ENCODE assay signal across 16 cellular contexts in the genomic region with DNA sequence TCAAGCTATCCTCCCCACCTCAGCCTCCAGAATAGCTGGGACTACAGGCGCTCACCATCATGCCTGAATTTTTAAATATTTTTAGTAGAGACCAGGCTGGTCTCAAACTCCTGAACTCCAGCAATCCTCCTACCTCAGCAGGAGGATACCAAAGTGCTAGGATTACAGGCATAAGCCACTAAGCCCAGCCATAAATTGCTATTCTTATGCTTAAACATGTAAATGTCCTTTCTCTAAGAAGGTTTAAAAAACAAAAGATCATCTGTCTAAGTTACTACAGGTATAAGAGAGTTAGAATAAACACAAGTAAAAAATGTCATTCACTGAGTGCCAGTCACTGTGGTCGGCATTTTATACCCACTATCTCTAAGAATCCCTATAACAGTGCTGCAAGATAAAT. TPM values are rescaled to one million over a fixed set of nuclear protein-coding genes. Genes with fewer than 3 reads are reported as not detected.
A peak's percentile ranks its signal among the peaks of the same experiment; 100 is the strongest.
DNase-seq lines count a peak whose midpoint lies in the region; ATAC-seq, FAIRE-seq and TF ChIP-seq lines count a peak whose summit lies in the region.
"Had no signal": no experiment of that assay in that cellular context is flagged by ENCODE, and none has a peak within 500 bp of the region (broad histone marks: within the 10 kb centered on the region; RNA-seq: fewer than 3 reads in every experiment).

No MANE protein-coding gene starts in this region.

- H3K27ac Mint-ChIP-seq in H9, result peak overlapping the region; percentile 79 to 95 (median 92)
- H3K27ac Mint-ChIP-seq: B cell; CD8-positive, alpha-beta T cell; IgD-negative memory B cell had no signal

- H4K91ac ChIP-seq in H9 (ENCODE audit: insufficient read length, low read depth, low read length) (no peak overlapping the region), H1 (replicated peaks; ENCODE audit: insufficient read length, low read length) (no peak overlapping the region)

- H2AK5ac ChIP-seq in H9 (ENCODE audit: insufficient read length, low read length) (no peak overlapping the region), H1 (ENCODE audit: low read depth, low read length) (no peak overlapping the region)

- no peak overlapping the region for H3K23ac ChIP-seq in H9 (ENCODE audit: insufficient read length, low read depth, low read length)
- H3K23ac ChIP-seq in H1 (ENCODE audit: insufficient read length), result no peak overlapping the region

- H3K14ac ChIP-seq in H9 (ENCODE audit: insufficient read depth, low read length) (no peak overlapping the region), H1 (ENCODE audit: insufficient read length) (no peak overlapping the region)

- H3K27me3 Mint-ChIP-seq in H9 (ENCODE audit: low read depth), result no peaks in the 10 kb centered on the region; the same call in 1 of the 2 replicates
- H3K27me3 Mint-ChIP-seq: B cell, IgD-negative memory B cell had no signal

- POLR2A ChIA-PET in H1 (lab: Charles Lee; ENCODE audit: partially characterized antibody), result no interaction called here

- CTCF ChIA-PET in H1 (lab: Charles Lee; ENCODE audit: partially characterized antibody), result interaction anchor here (0.9 to 1.5 kb wide), 2 partner anchors 39 to 211 kb away, joined by 3 to 4 read pairs; no protein-coding TSS in a partner anchor

- H3K79me1 ChIP-seq in H9 (ENCODE audit: insufficient read depth, low read depth, low read length, poor library complexity, severe bottlenecking), result no peaks in the 10 kb centered on the region
- H3K79me1 ChIP-seq in H1 (ENCODE audit: low read depth, low read length), result no peaks in the 10 kb centered on the region

- TF ChIP-seq EP300 in H1 (IDR thresholded peaks at IDR 0.05; ENCODE audit: borderline replicate concordance in 1 of 2, low read depth in 2 of 2, low read length in 2 of 2), result no peak

- H2BK12ac ChIP-seq in H9 (ENCODE audit: insufficient read length, low read depth, low read length) (no peak overlapping the region), H1 (ENCODE audit: low read depth, low read length) (no peak overlapping the region)

- H4K5ac ChIP-seq in H9 (ENCODE audit: insufficient read length, low read depth, low read length) (no peak overlapping the region), H1 (ENCODE audit: insufficient read length, low read depth, low read length) (no peak overlapping the region)

- TF ChIP-seq POLR2A in H1 (IDR thresholded peaks at IDR 0.05; ENCODE audit: control extremely low read depth in 1 of 2, low read depth in 2 of 2, low read length in 2 of 2) (no peak), gastrocnemius medialis (IDR thresholded peaks at IDR 0.05) (no peak)

- peaks cover 13 to 17% of the 10 kb centered on the region in 2 experiments for H3K4me1 Mint-ChIP-seq in H9

- H3K4me1 ChIP-seq in H9 (ENCODE audit: insufficient read depth, low read length), result no peaks in the 10 kb centered on the region; the same call in 1 of the 2 replicates
- peaks cover 10% of the 10 kb centered on the region; the same call in 1 of the 2 replicates for H3K4me1 ChIP-seq in HUES64 (ENCODE audit: insufficient read depth, low read length)
- H3K4me1 ChIP-seq in H1 (replicated peaks in 1 of 4; ENCODE audit: control insufficient read depth in 3 of 4, insufficient read depth in 4 of 4, low read length in 3 of 4), result peaks cover 0 to 5% (median 2%) of the 10 kb centered on the region in 4 experiments; a peak in 3 of 7 replicates
- no peaks in the 10 kb centered on the region for H3K4me1 ChIP-seq in gastrocnemius medialis
- H3K4me1 ChIP-seq: BLaER1 treated with 17β-estradiol and CSF1 and Interleukin-3, amounts not matched to agents 10 nM and 100 nM had no signal

- H3K27me3 ChIP-seq in H9 (ENCODE audit: insufficient read depth, low read length) (no peaks in the 10 kb centered on the region), HUES64 (ENCODE audit: insufficient read depth, low read length) (no peaks in the 10 kb centered on the region), H1 (replicated peaks in 1 of 4; ENCODE audit: control insufficient read depth in 3 of 4, extremely low read depth in 1 of 4, insufficient read depth in 3 of 4, low read length in 3 of 4) (no peaks in the 10 kb centered on the region), gastrocnemius medialis (no peaks in the 10 kb centered on the region)
- H3K27me3 ChIP-seq: BLaER1 treated with 17β-estradiol and CSF1 and Interleukin-3, amounts not matched to agents 10 nM and 100 nM had no signal

- intact Hi-C loops in gastrocnemius medialis (cut with DNase I; ENCODE audit: low total_unique reads), result no loop called here

- H3K36me3 Mint-ChIP-seq in H9 (ENCODE audit: insufficient read depth in 1 of 3, low read depth in 3 of 3), result peaks cover 26 to 70% (median 55%) of the 10 kb centered on the region in 3 experiments

- H3K56ac ChIP-seq in H9 (ENCODE audit: insufficient read length, low read depth, low read length) (no peak overlapping the region), H1 (replicated peaks; ENCODE audit: insufficient read length, low read depth, low read length) (no peak overlapping the region)

- H2AFZ ChIP-seq in H9 (ENCODE audit: low read length) (no peak overlapping the region), H1 (ENCODE audit: low read length) (no peak overlapping the region)

- H3K79me2 ChIP-seq in H9 (ENCODE audit: insufficient read depth, low read length), result no peaks in the 10 kb centered on the region
- no peaks in the 10 kb centered on the region; a peak in 1 of 4 replicates for H3K79me2 ChIP-seq in H1 (ENCODE audit: control insufficient read depth in 1 of 2, insufficient read depth in 2 of 2, low read length in 2 of 2)

- no peaks in the 10 kb centered on the region for H3K23me2 ChIP-seq in H9 (ENCODE audit: insufficient read length, low read depth, low read length, poor library complexity, severe bottlenecking)
- no peaks in the 10 kb centered on the region for H3K23me2 ChIP-seq in H1 (ENCODE audit: low read depth, low read length)

- H2BK15ac ChIP-seq in H9 (ENCODE audit: low read depth, low read length) (no peak overlapping the region), H1 (ENCODE audit: low read length) (no peak overlapping the region)

- no peak overlapping the region; a peak in 1 of 5 replicates for H3K4me3 Mint-ChIP-seq in H9
- H3K4me3 Mint-ChIP-seq: B cell; CD8-positive, alpha-beta T cell; IgD-negative memory B cell had no signal

- ATAC-seq in gastrocnemius medialis, result no peak
- ATAC-seq: CD8-positive, alpha-beta T cell; GM12878; HepG2 had no signal

- no peak overlapping the region for H2BK120ac ChIP-seq in H9 (ENCODE audit: low read depth, low read length, poor library complexity, severe bottlenecking)
- H2BK120ac ChIP-seq in H1 (replicated peaks; ENCODE audit: low read depth, low read length), result peak overlapping the region; percentile 54

- H3K9me3 ChIP-seq in H9 (ENCODE audit: control insufficient read depth, low read depth, low read length) (no peaks in the 10 kb centered on the region), HUES64 (ENCODE audit: insufficient read depth, low read depth, low read length) (no peaks in the 10 kb centered on the region), H1 (ENCODE audit: insufficient read depth in 2 of 2, low read depth in 1 of 2, low read length in 1 of 2) (no peaks in the 10 kb centered on the region), gastrocnemius medialis (no peaks in the 10 kb centered on the region)
- H3K9me3 ChIP-seq: BLaER1 treated with 17β-estradiol and CSF1 and Interleukin-3, amounts not matched to agents 10 nM and 100 nM had no signal

- H3K18ac ChIP-seq in H9 (ENCODE audit: insufficient read length, low read depth, low read length) (no peak overlapping the region), H1 (ENCODE audit: extremely low read depth, low read length) (peak overlapping the region; percentile 48; the same call in 1 of the 2 replicates)

- H2BK20ac ChIP-seq in H9 (ENCODE audit: low read depth, low read length, poor library complexity, severe bottlenecking) (no peak overlapping the region), H1 (ENCODE audit: low read length) (no peak overlapping the region)

- H3K4ac ChIP-seq in H9 (ENCODE audit: low read depth, low read length), result no peak overlapping the region
- no peak overlapping the region for H3K4ac ChIP-seq in H1 (replicated peaks; ENCODE audit: insufficient read length, low read depth, low read length)

- H3K36me3 ChIP-seq in HUES64 (ENCODE audit: insufficient read depth, low read length) (peaks cover 59% of the 10 kb centered on the region), H1 (ENCODE audit: control insufficient read depth in 2 of 4, insufficient read depth in 4 of 4, low read length in 3 of 4) (peaks cover 0 to 33% (median 4%) of the 10 kb centered on the region in 4 experiments; a peak in 4 of 8 replicates), gastrocnemius medialis (peaks cover 0 to 43% of the 10 kb centered on the region in 2 donors)

- FAIRE-seq in H1 (lab: Jason Lieb, UNC), result no peak
- FAIRE-seq: GM12878, H54, HepG2 had no signal

- no peak for TF ChIP-seq RAD21 in H1 (IDR thresholded peaks at IDR 0.05 in 1 of 2, conservative IDR thresholded peaks at IDR 0.05 in 1 of 2; ENCODE audit: low read depth in 2 of 2, low read length in 2 of 2)

- H3K4me2 ChIP-seq in H9 (ENCODE audit: insufficient read depth, insufficient read length, low read length) (no peak overlapping the region), H1 (ENCODE audit: insufficient read depth in 1 of 2, low read depth in 2 of 2, low read length in 2 of 2) (peak overlapping the region in 1 of 2 experiments; percentile 6; a peak in 2 of 4 replicates)
- H3K4me2 ChIP-seq: BLaER1 treated with 17β-estradiol and CSF1 and Interleukin-3, amounts not matched to agents 10 nM and 100 nM had no signal

- H3K27ac ChIP-seq in H9 (ENCODE audit: insufficient read length, low read depth, low read length) (no peak overlapping the region), HUES64 (ENCODE audit: low read depth, low read length) (peak overlapping the region; percentile 63; the same call in 1 of the 2 replicates), H1 (ENCODE audit: low read depth, low read length) (no peak overlapping the region), gastrocnemius medialis (no peak overlapping the region)
- H3K27ac ChIP-seq: BLaER1 treated with 17β-estradiol and CSF1 and Interleukin-3, amounts not matched to agents 10 nM and 100 nM had no signal

- H4K8ac ChIP-seq in H9 (replicated peaks; ENCODE audit: insufficient read length, low read depth, low read length) (no peak overlapping the region), H1 (ENCODE audit: extremely low read depth, insufficient read depth, low read length) (no peak overlapping the region)

- DNase-seq in H9, result no peak
- no peak for DNase-seq in H1 (ENCODE audit: low read depth in 1 of 2, low spot score in 2 of 2)
- DNase-seq in NAMALWA (ENCODE audit: low spot score), result no peak
- DNase-seq in GM20000 (ENCODE audit: low spot score), result no peak
- no peak for DNase-seq in gastrocnemius medialis
- DNase-seq: Calu3; CD8-positive, alpha-beta T cell; DMS79 treated with DMSO at 0.1 percent for 48 hours; KBM-7 had no signal

- in situ Hi-C loops in gastrocnemius medialis (cut with MboI; ENCODE audit: low sequenced_read_pairs in 4 of 4), result no loop called here

- no peaks in the 10 kb centered on the region for H3K9me3 Mint-ChIP-seq in H9
- H3K9me3 Mint-ChIP-seq: CD8-positive, alpha-beta T cell; IgD-negative memory B cell had no signal

- H3T11ph ChIP-seq in H9 (ENCODE audit: low read length), result no peak overlapping the region

- H3K9ac ChIP-seq in H9 (ENCODE audit: extremely low read depth, insufficient read length, low read length), result no peak overlapping the region
- no peak overlapping the region for H3K9ac ChIP-seq in HUES64 (ENCODE audit: low read depth, low read length)
- H3K9ac ChIP-seq in H1 (replicated peaks in 1 of 4; ENCODE audit: extremely low read depth in 1 of 4, low read depth in 3 of 4, low read length in 3 of 4), result no peak overlapping the region
- H3K9ac ChIP-seq: BLaER1 treated with 17β-estradiol and CSF1 and Interleukin-3, amounts not matched to agents 10 nM and 100 nM had no signal

- TF ChIP-seq CTCF in H9 (conservative IDR thresholded peaks at IDR 0.05) (no peak), H1 (IDR thresholded peaks at IDR 0.05; ENCODE audit: control extremely low read depth in 1 of 3, insufficient read depth in 1 of 3, low read depth in 1 of 3, low read length in 3 of 3) (no peak), GM20000 (IDR thresholded peaks at IDR 0.05; ENCODE audit: extremely low read depth, missing control alignments) (no peak), gastrocnemius medialis (IDR thresholded peaks at IDR 0.05 in 4 of 5, conservative IDR thresholded peaks at IDR 0.05 in 1 of 5) (no peak)

- H2BK5ac ChIP-seq in H9 (ENCODE audit: insufficient read length, low read length) (no peak overlapping the region), H1 (ENCODE audit: low read depth, low read length) (0 out of 2 replicates have a peak overlapping the region, but pooled peaks have one; percentile 72)

- no CpG with 5 or more reads among the region's 2 CpGs for WGBS in H9 (ENCODE audit: extremely low coverage, insufficient read length, low lambda C conversion rate)
- WGBS in HUES64, result 65% methylated on average over 2 of the region's 2 CpGs
- 73% methylated on average over 2 of the region's 2 CpGs; no CpG with 5 or more reads in 1 of the 2 experiments for WGBS in H1 (ENCODE audit: extremely low coverage in 1 of 2, insufficient coverage in 1 of 2, insufficient read length in 1 of 2, insufficient replicate concordance in 2 of 2, low coverage in 1 of 2, low lambda C conversion rate in 2 of 2, missing lambda C conversion rate in 1 of 2), 2 experiments

- no peaks in the 10 kb centered on the region for H4K20me1 ChIP-seq in H9 (ENCODE audit: control insufficient read depth, insufficient read depth, insufficient read length)
- H4K20me1 ChIP-seq in H1 (replicated peaks in 1 of 2; ENCODE audit: control insufficient read depth in 1 of 2, insufficient read depth in 2 of 2, low read length in 2 of 2), result no peaks in the 10 kb centered on the region

- no peak overlapping the region for H3K4me3 ChIP-seq in HUES64 (ENCODE audit: low read length)
- H3K4me3 ChIP-seq in H1 (ENCODE audit: extremely low read depth in 1 of 4, insufficient read depth in 2 of 4, low read depth in 3 of 4, low read length in 4 of 4), result no peak overlapping the region
- no peak overlapping the region for H3K4me3 ChIP-seq in gastrocnemius medialis
- H3K4me3 ChIP-seq: BLaER1 treated with 17β-estradiol and CSF1 and Interleukin-3, amounts not matched to agents 10 nM and 100 nM; GM12878 had no signal

RNA-seq across cellular contexts. Expression of gene PRMT9, which starts 28.3 kb away (rescaled TPM):
- 10.0 and 10.5 TPM in 2 replicates for total RNA-seq in H9 (2021)
- 6.1 TPM for polyA plus RNA-seq in HUES64 (2013, experiment 1 of 2)
- 6.5 TPM for polyA plus RNA-seq in HUES64 (2013, experiment 2 of 2)
- 9.6 and 9.9 TPM in 2 replicates for total RNA-seq in H1 (2021; fragmentation: NEBNext Ultra II Directional; extraction: Animal tissue kit (Norgen Biotek cat#: 25700))
- 2.7 and 3.8 TPM in 2 replicates for polyA plus RNA-seq in H1 (2011; rRNA removed)
- 4.1 TPM for polyA plus RNA-seq in H1 (2011; cell fraction: cytosol; rRNA removed)
- 2.5 TPM for polyA plus RNA-seq in H1 (2011; cell fraction: nucleus; rRNA removed)
- polyA plus RNA-seq in H1 (2012, experiment 1 of 2), result 5.4 to 8.4 TPM (median 6.1 TPM) in 4 replicates
- polyA plus RNA-seq in H1 (2012, experiment 2 of 2), result 0.35 TPM
- polyA plus RNA-seq in H1 (2013, experiment 1 of 2), result 4.2 TPM
- polyA plus RNA-seq in H1 (2013, experiment 2 of 2), result 4.0 TPM
- polyA minus RNA-seq in H1 (2011; rRNA and poly(A)+ RNA removed), result 7.6 and 14.6 TPM in 2 replicates
- 6.7 TPM for polyA minus RNA-seq in H1 (2011; cell fraction: cytosol; rRNA and poly(A)+ RNA removed)
- polyA minus RNA-seq in H1 (2011; cell fraction: nucleus; rRNA and poly(A)+ RNA removed), result 11.6 TPM
- total RNA-seq in gastrocnemius medialis, result 1 to 10 TPM; 5.2 to 9.1 (median 5.5) TPM

RNA-seq across cellular contexts. Expression of gene TMEM184C, which starts 38.4 kb away (rescaled TPM):
- total RNA-seq in H9 (2021) (43.8 and 45.5 TPM in 2 replicates), gastrocnemius medialis (10 to 100 TPM; 15.6 to 30.9 (median 20.7) TPM)
- polyA plus RNA-seq in HUES64 (2013, experiment 1 of 2), result 19.3 TPM
- polyA plus RNA-seq in HUES64 (2013, experiment 2 of 2), result 22.3 TPM
- 39.3 and 42.4 TPM in 2 replicates for total RNA-seq in H1 (2021; fragmentation: NEBNext Ultra II Directional; extraction: Animal tissue kit (Norgen Biotek cat#: 25700))
- 10.3 and 11.1 TPM in 2 replicates for polyA plus RNA-seq in H1 (2011; rRNA removed)
- polyA plus RNA-seq in H1 (2011; cell fraction: cytosol; rRNA removed), result 12.6 TPM
- polyA plus RNA-seq in H1 (2011; cell fraction: nucleus; rRNA removed), result 21.5 TPM
- polyA plus RNA-seq in H1 (2012, experiment 1 of 2), result 21.1 to 30.5 TPM (median 27.9 TPM) in 4 replicates
- 4.2 TPM for polyA plus RNA-seq in H1 (2012, experiment 2 of 2)
- polyA plus RNA-seq in H1 (2013, experiment 1 of 2), result 26.6 TPM
- 24.5 TPM for polyA plus RNA-seq in H1 (2013, experiment 2 of 2)
- 58.3 and 60.7 TPM in 2 replicates for polyA minus RNA-seq in H1 (2011; rRNA and poly(A)+ RNA removed)
- polyA minus RNA-seq in H1 (2011; cell fraction: cytosol; rRNA and poly(A)+ RNA removed), result 34.0 TPM
- polyA minus RNA-seq in H1 (2011; cell fraction: nucleus; rRNA and poly(A)+ RNA removed), result 68.4 TPM
